Comparison of ENCODE assay signal across 16 cellular contexts in the genomic region with DNA sequence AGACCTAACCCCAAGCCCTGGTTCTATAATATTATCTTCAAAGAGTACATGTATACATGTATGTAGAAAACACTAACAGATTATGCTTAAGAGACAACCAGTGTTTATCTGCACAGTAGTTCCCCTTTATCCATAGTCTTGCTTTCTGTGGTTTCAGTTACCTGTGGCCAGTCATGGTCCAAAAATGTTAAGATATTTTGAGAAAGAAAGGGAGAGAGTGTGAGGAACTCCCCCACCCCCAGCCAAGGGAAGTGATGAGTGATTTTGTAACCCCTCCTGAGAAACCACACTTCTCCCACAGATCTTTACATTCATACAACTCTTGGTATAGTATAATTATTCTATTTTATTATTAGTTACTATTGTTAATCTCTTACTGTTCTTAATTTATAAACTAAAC.
A peak's percentile ranks its signal among the peaks of the same experiment; 100 is the strongest.
DNase-seq lines count a peak whose midpoint lies in the region; ATAC-seq and TF ChIP-seq lines count a peak whose summit lies in the region.
"Had no signal": no experiment of that assay in that cellular context is flagged by ENCODE, and none has a peak within 500 bp of the region (broad histone marks: within the 10 kb centered on the region; RNA-seq: fewer than 3 reads in every experiment).

No MANE protein-coding gene starts in this region.

- H3K36me3 Mint-ChIP-seq in activated naive CD4-positive, alpha-beta T cell treated with anti-CD3 and anti-CD28 coated beads for 36 hours (ENCODE audit: low read depth): no peaks in the 10 kb centered on the region
- H3K36me3 Mint-ChIP-seq: activated naive CD8-positive, alpha-beta T cell treated with anti-CD3 and anti-CD28 coated beads for 36 hours; IgD-negative memory B cell had no signal

- no peak for TF ChIP-seq CTCF in RWPE1 (conservative IDR thresholded peaks at IDR 0.05; ENCODE audit: low read depth)

- no peak overlapping the region for H3K27ac ChIP-seq in RWPE1
- H3K27ac ChIP-seq: lower lobe of right lung, SJCRH30 had no signal

- H3K9me3 Mint-ChIP-seq in activated naive CD4-positive, alpha-beta T cell treated with anti-CD3 and anti-CD28 coated beads for 36 hours: no peaks in the 10 kb centered on the region
- H3K9me3 Mint-ChIP-seq: IgD-negative memory B cell had no signal

- H3K27me3 Mint-ChIP-seq in activated naive CD4-positive, alpha-beta T cell treated with anti-CD3 and anti-CD28 coated beads for 36 hours (ENCODE audit: low read depth): no peaks in the 10 kb centered on the region
- H3K27me3 Mint-ChIP-seq: activated naive CD8-positive, alpha-beta T cell treated with anti-CD3 and anti-CD28 coated beads for 36 hours; IgD-negative memory B cell had no signal

- CTCF ChIA-PET in RWPE1 (lab: Yijun Ruan, JAX): no interaction called here
- CTCF ChIA-PET in activated naive CD4-positive, alpha-beta T cell treated with anti-CD3 and anti-CD28 coated beads for 36 hours (lab: Charles Lee): no interaction called here

- peak; percentile 76 for ATAC-seq in GM18502 (IDR thresholded peaks at IDR 0.05; ENCODE audit: poor library complexity, unreplicated experiment)
- peak; percentile 75 for ATAC-seq in GM21360 (IDR thresholded peaks at IDR 0.05; ENCODE audit: unreplicated experiment)
- ATAC-seq in HG02970 (IDR thresholded peaks at IDR 0.05; ENCODE audit: low FRiP score, unreplicated experiment): peak; percentile 56
- ATAC-seq in sciatic nerve: no peak
- ATAC-seq: lower lobe of right lung had no signal

- POLR2A ChIA-PET in RWPE1 (lab: Yijun Ruan, JAX; ENCODE audit: low non-redundant PET): no interaction called here

- peak; percentile 57 for DNase-seq in NOMO-1 treated with DMSO at 0.1 percent for 48 hours (lab: John Stamatoyannopoulos, UW; ENCODE audit: unreplicated experiment)
- DNase-seq in RWPE1 (ENCODE audit: low spot score): no peak
- no peak for DNase-seq in activated naive CD4-positive, alpha-beta T cell treated with anti-CD3 and anti-CD28 coated beads for 36 hours
- no peak for DNase-seq in sciatic nerve (ENCODE audit: low spot score)
- DNase-seq in NCI-H2227 (lab: John Stamatoyannopoulos, UW; ENCODE audit: unreplicated experiment): no peak
- DNase-seq: activated CD8-positive, alpha-beta memory T cell treated with anti-CD3 and anti-CD28 coated beads, Interleukin-2, amount 50 U/mL, for 4 hours; activated naive CD8-positive, alpha-beta T cell treated with anti-CD3 and anti-CD28 coated beads for 36 hours; DMS153; hypothalamus; lower lobe of right lung; SJCRH30 had no signal

- no peak overlapping the region for H3K4me3 Mint-ChIP-seq in activated naive CD4-positive, alpha-beta T cell treated with anti-CD3 and anti-CD28 coated beads for 36 hours
- H3K4me3 Mint-ChIP-seq: activated naive CD8-positive, alpha-beta T cell treated with anti-CD3 and anti-CD28 coated beads for 36 hours; IgD-negative memory B cell; neural crest cell had no signal

- no peaks in the 10 kb centered on the region for H3K4me1 Mint-ChIP-seq in activated naive CD4-positive, alpha-beta T cell treated with anti-CD3 and anti-CD28 coated beads for 36 hours (ENCODE audit: low read depth)
- H3K4me1 Mint-ChIP-seq: IgD-negative memory B cell, neural crest cell had no signal

- H3K27ac Mint-ChIP-seq in activated naive CD4-positive, alpha-beta T cell treated with anti-CD3 and anti-CD28 coated beads for 36 hours: no peak overlapping the region
- H3K27ac Mint-ChIP-seq: activated naive CD8-positive, alpha-beta T cell treated with anti-CD3 and anti-CD28 coated beads for 36 hours; IgD-negative memory B cell had no signal

- intact Hi-C loops in activated naive CD4-positive, alpha-beta T cell treated with anti-CD3 and anti-CD28 coated beads for 36 hours (cut with micrococcal nuclease): no loop called here
- intact Hi-C loops in sciatic nerve (cut with DNase I): no loop called here
